ENCODE assay signal across 23 cellular contexts in the genomic region with DNA sequence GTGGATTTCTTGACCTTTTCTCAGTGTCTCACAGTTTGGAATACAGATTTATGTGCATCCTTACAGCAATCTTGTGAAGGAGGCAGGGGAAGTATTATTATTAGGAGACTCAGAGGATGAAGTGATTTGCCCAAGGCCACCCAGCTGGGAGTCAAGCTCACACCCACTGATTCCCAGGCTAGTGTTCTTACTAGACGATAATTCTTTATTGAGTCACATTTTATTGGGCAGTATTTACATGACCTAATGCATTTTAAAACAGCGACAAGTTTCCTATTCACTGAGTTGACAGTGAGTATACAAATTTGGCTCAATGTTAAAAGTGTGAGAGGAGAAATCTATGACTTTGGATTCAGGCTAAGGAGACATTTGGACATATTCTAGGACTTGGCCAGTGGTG.
"Had no signal": no experiment of that assay in that cellular context is flagged by ENCODE, and none has a peak within 500 bp of the region (broad histone marks: within the 10 kb centered on the region; RNA-seq: fewer than 3 reads in every experiment).

No MANE protein-coding gene starts in this region.

- H3K27ac Mint-ChIP-seq: activated CD4-positive, alpha-beta memory T cell treated with anti-CD3 and anti-CD28 coated beads for 36 hours; activated naive CD8-positive, alpha-beta T cell treated with anti-CD3 and anti-CD28 coated beads, Interleukin-2, amount 10 ng/mL, durations not matched to agents 7 days and 5 days; stimulated activated naive B cell treated with anti-CD40 and anti-IgM and Interleukin-4, amounts not matched to agents 10 μg/mL and 1 μg/mL and 100 μg/mL, for 72 hours; T-helper 17 cell; type B pancreatic cell had no signal

- H3K4me3 Mint-ChIP-seq: activated CD4-positive, alpha-beta memory T cell treated with anti-CD3 and anti-CD28 coated beads for 36 hours; activated naive CD8-positive, alpha-beta T cell treated with anti-CD3 and anti-CD28 coated beads, Interleukin-2, amount 10 ng/mL, durations not matched to agents 7 days and 5 days; neural crest cell; stimulated activated naive B cell treated with anti-CD40 and anti-IgM and Interleukin-4, amounts not matched to agents 10 μg/mL and 1 μg/mL and 100 μg/mL, for 72 hours; T-helper 17 cell; type B pancreatic cell had no signal

- H3K27ac ChIP-seq: breast epithelium, colonic mucosa, dorsolateral prefrontal cortex, testis, vagina had no signal

- H3K4me1 Mint-ChIP-seq: neural crest cell had no signal

- DNase-seq: activated CD4-positive, alpha-beta memory T cell treated with anti-CD3 and anti-CD28 coated beads for 36 hours; activated CD4-positive, alpha-beta T cell treated with anti-CD3 and anti-CD28 coated beads for 48 hours; activated CD4-positive, CD25-positive, alpha-beta regulatory T cell; activated naive CD4-positive, alpha-beta T cell treated with Interleukin-2 at 50 U/mL for 16 hours; activated naive CD8-positive, alpha-beta T cell treated with anti-CD3 and anti-CD28 coated beads, Interleukin-2, amount 10 ng/mL, durations not matched to agents 7 days and 5 days; activated T-cell treated with anti-CD3 and anti-CD28 coated beads, Interleukin-2, amount 50 U/mL, for 48 hours; amniotic stem cell; colonic mucosa; dorsolateral prefrontal cortex; hippocampal formation; left ventricle myocardium superior; occipital lobe; posterior cingulate gyrus; stimulated activated CD4-positive, alpha-beta T cell treated with anti-CD3 and anti-CD28 coated beads, Interleukin-2, amount 100 ng/mL, for 48 hours; stimulated activated CD8-positive, alpha-beta memory T cell treated with anti-CD3 and anti-CD28 coated beads, Interleukin-4, amount 100 ng/mL, for 48 hours; stimulated activated naive B cell treated with anti-CD40 and anti-IgM and Interleukin-4, amounts not matched to agents 10 μg/mL and 1 μg/mL and 100 μg/mL, for 72 hours; T-helper 17 cell; testis had no signal

- H3K9me3 Mint-ChIP-seq: activated CD4-positive, alpha-beta memory T cell treated with anti-CD3 and anti-CD28 coated beads for 36 hours; activated naive CD8-positive, alpha-beta T cell treated with anti-CD3 and anti-CD28 coated beads, Interleukin-2, amount 10 ng/mL, durations not matched to agents 7 days and 5 days; neural crest cell; stimulated activated naive B cell treated with anti-CD40 and anti-IgM and Interleukin-4, amounts not matched to agents 10 μg/mL and 1 μg/mL and 100 μg/mL, for 72 hours; type B pancreatic cell had no signal

- H3K4me3 ChIP-seq: breast epithelium, colonic mucosa, dorsolateral prefrontal cortex, testis, vagina had no signal

- FAIRE-seq: frontal cortex had no signal

- H3K36me3 ChIP-seq: breast epithelium, colonic mucosa, vagina had no signal

- H3K27me3 ChIP-seq: breast epithelium, colonic mucosa, testis, vagina had no signal

- H3K36me3 Mint-ChIP-seq: activated CD4-positive, alpha-beta memory T cell treated with anti-CD3 and anti-CD28 coated beads for 36 hours; stimulated activated naive B cell treated with anti-CD40 and anti-IgM and Interleukin-4, amounts not matched to agents 10 μg/mL and 1 μg/mL and 100 μg/mL, for 72 hours; type B pancreatic cell had no signal

- H3K4me1 ChIP-seq: breast epithelium, colonic mucosa, testis, vagina had no signal

- H3K9me3 ChIP-seq: breast epithelium, colonic mucosa, testis, vagina had no signal
